ENCODE assay signal across 1 cellular context in the genomic region with DNA sequence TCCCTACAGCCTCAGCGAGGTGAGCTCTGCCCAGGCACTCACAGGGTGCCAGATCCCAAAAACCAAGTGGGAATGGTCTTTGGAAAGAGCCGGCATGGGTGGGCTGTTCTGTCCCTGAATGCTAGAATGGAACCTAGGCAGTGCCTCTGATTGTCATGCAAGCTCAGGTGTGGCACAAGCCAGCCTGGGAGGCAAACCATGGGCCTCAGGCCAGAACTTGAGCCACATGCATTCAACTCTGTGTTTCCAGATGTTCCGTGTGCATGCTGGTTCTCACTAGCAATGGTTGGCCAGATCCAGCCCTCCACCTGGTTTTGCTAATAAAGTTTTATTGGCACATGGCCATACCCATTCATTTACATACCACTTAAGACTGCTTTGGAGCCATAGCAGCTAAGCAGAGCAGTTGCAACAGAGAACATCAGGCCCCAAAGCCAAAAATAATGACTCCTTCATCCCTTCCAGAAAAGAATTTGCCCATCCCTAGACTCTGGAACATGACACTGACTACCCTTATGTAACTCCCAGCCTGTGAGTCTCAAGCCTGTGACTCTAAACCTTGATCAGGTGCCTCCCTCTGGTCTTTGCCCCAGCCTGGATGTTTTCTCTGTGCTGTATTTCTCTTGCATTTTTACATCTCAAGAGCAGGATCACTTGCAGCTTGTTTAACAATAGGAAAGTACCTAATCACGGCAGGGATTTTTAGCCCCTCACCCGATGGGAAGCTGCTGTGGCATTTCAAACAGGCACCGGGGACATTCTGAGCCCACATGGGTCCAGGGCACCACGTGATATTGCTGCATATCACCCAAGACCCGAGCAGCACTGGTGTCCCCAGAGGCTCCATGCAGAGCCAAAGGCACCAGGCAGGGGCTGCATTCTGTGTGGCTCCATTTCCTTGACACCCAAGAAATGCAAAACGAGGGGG.
TF ChIP-seq lines count a peak whose summit lies in the region.

No MANE protein-coding gene starts in this region.

TF ChIP-seq in IMR-90, 13 proteins besides CTCF, POLR2A, EP300 and RAD21 (continued from another document):
- TF ChIP-seq ELK1 (IDR thresholded peaks at IDR 0.05; ENCODE audit: borderline replicate concordance, low read depth, low read length) = no peak
- TF ChIP-seq SMC3 (IDR thresholded peaks at IDR 0.05; ENCODE audit: low read depth, low read length) = no peak
- no peak for TF ChIP-seq RCOR1 (IDR thresholded peaks at IDR 0.05; ENCODE audit: insufficient replicate concordance, low read length)
- no peak for TF ChIP-seq CHD1 (IDR thresholded peaks at IDR 0.05; ENCODE audit: low read depth, low read length)
TF ChIP-seq in IMR-90: peak in this region for 0.
